In genomic region chr2:205684871-205685313, GRCh38 we compare ENCODE assay signal across 9 cellular contexts. TPM values are rescaled to one million over a fixed set of nuclear protein-coding genes. Genes with fewer than 3 reads are reported as not detected.
DNase-seq lines count a peak whose midpoint lies in the region; ATAC-seq and TF ChIP-seq lines count a peak whose summit lies in the region.
"Had no signal": no experiment of that assay in that cellular context is flagged by ENCODE, and none has a peak within 500 bp of the region (broad histone marks: within the 10 kb centered on the region; RNA-seq: fewer than 3 reads in every experiment).

No MANE protein-coding gene starts in this region.

- H3K27ac Mint-ChIP-seq in T-helper 1 cell treated with Interleukin-12 subunit alpha and Interleukin-12 subunit beta and Interleukin-4 antibody, amounts not matched to agents 30 μg/mL and 1 μg/mL, for 36 hours, result no peak overlapping the region

- 16% methylated on average over 35 of the region's 35 CpGs for WGBS in liver
- 23 to 46% methylated on average over 14 to 35 of the region's 35 CpGs for WGBS in testis, 2 donors
- WGBS in body of pancreas, 2 donors, result 10 to 14% methylated on average over 13 to 35 of the region's 35 CpGs

- H3K4me3 ChIP-seq in astrocyte of the spinal cord (ENCODE audit: low read depth, low read length) (peak overlapping the region; percentile 77), liver (ENCODE audit: low read depth in 1 of 3, low read length in 3 of 3) (peak overlapping the region; percentile 42 to 75 (median 60)), testis (peak overlapping the region; percentile 41 to 58), body of pancreas (no peak overlapping the region)

- ATAC-seq in GM18870 (IDR thresholded peaks at IDR 0.05; ENCODE audit: unreplicated experiment) (no peak), body of pancreas (no peak)

- H3K4me1 Mint-ChIP-seq in T-helper 1 cell treated with Interleukin-12 subunit alpha and Interleukin-12 subunit beta and Interleukin-4 antibody, amounts not matched to agents 30 μg/mL and 1 μg/mL, for 36 hours (ENCODE audit: low read depth), result peaks cover 37% of the 10 kb centered on the region

- intact Hi-C loops in testis (cut with DNase I; ENCODE audit: low total_unique reads), result no loop called here
- intact Hi-C loops in body of pancreas (cut with DNase I), result loop anchor here (10.0 kb wide), 1 partner anchor 1360 kb away; no protein-coding TSS in a partner anchor

- H3K27me3 Mint-ChIP-seq in T-helper 1 cell treated with Interleukin-12 subunit alpha and Interleukin-12 subunit beta and Interleukin-4 antibody, amounts not matched to agents 30 μg/mL and 1 μg/mL, for 36 hours (ENCODE audit: low read depth), result peaks cover 86% of the 10 kb centered on the region

- TF ChIP-seq RAD21 in liver (IDR thresholded peaks at IDR 0.05), result no peak

- no peak for TF ChIP-seq POLR2A in testis (IDR thresholded peaks at IDR 0.05)
- no peak for TF ChIP-seq POLR2A in body of pancreas (IDR thresholded peaks at IDR 0.05)

- no peak overlapping the region for H3K9ac ChIP-seq in liver (ENCODE audit: low read depth in 1 of 2, low read length in 2 of 2)

- in situ Hi-C loops in astrocyte of the spinal cord (cut with HindIII; ENCODE audit: low sequenced_read_pairs), result no loop called here

- H3K9me3 ChIP-seq in liver (ENCODE audit: control insufficient read depth in 4 of 4, low read length in 3 of 4), result no peaks in the 10 kb centered on the region
- H3K9me3 ChIP-seq in testis, result no peaks in the 10 kb centered on the region
- H3K9me3 ChIP-seq in body of pancreas, result no peaks in the 10 kb centered on the region

- peaks cover 0 to 2% (median 0%) of the 10 kb centered on the region in 4 donors for H3K27me3 ChIP-seq in liver (ENCODE audit: control insufficient read depth in 4 of 4, insufficient read depth in 4 of 4, low read length in 3 of 4)
- no peaks in the 10 kb centered on the region for H3K27me3 ChIP-seq in testis
- peaks cover 0 to 15% of the 10 kb centered on the region in 2 donors for H3K27me3 ChIP-seq in body of pancreas

- H3K36me3 ChIP-seq in liver (ENCODE audit: control insufficient read depth in 4 of 4, insufficient read depth in 3 of 4, low read depth in 1 of 4, low read length in 3 of 4) (no peaks in the 10 kb centered on the region), testis (ENCODE audit: low read depth, missing control alignments) (no peaks in the 10 kb centered on the region), body of pancreas (replicated peaks in 1 of 2; ENCODE audit: insufficient read depth in 1 of 2, low read depth in 2 of 2) (no peaks in the 10 kb centered on the region)

- TF ChIP-seq CTCF in astrocyte of the spinal cord (IDR thresholded peaks at IDR 0.05; ENCODE audit: low read depth, low read length) (no peak), liver (IDR thresholded peaks at IDR 0.05; ENCODE audit: low read depth, low read length, missing input control) (no peak), testis (IDR thresholded peaks at IDR 0.05) (no peak), body of pancreas (IDR thresholded peaks at IDR 0.05) (no peak)

- H3K9me3 Mint-ChIP-seq in T-helper 1 cell treated with Interleukin-12 subunit alpha and Interleukin-12 subunit beta and Interleukin-4 antibody, amounts not matched to agents 30 μg/mL and 1 μg/mL, for 36 hours, result no peaks in the 10 kb centered on the region

- H3K36me3 Mint-ChIP-seq in T-helper 1 cell treated with Interleukin-12 subunit alpha and Interleukin-12 subunit beta and Interleukin-4 antibody, amounts not matched to agents 30 μg/mL and 1 μg/mL, for 36 hours (ENCODE audit: low read depth), result no peaks in the 10 kb centered on the region

- DNase-seq in T-helper 1 cell, result no peak
- DNase-seq in astrocyte of the spinal cord (ENCODE audit: low read depth, low spot score), result no peak
- DNase-seq in testis, result no peak
- DNase-seq in cerebellar nuclear complex (lab: John Stamatoyannopoulos, UW), result no peak
- DNase-seq in body of pancreas, result no peak
- DNase-seq: erythroblast had no signal

- peaks cover 9 to 34% (median 24%) of the 10 kb centered on the region in 4 donors for H3K4me1 ChIP-seq in liver (ENCODE audit: control insufficient read depth in 4 of 4, insufficient read depth in 4 of 4, low read length in 3 of 4)
- peaks cover 8% of the 10 kb centered on the region for H3K4me1 ChIP-seq in testis
- peaks cover 39% of the 10 kb centered on the region for H3K4me1 ChIP-seq in body of pancreas

- H3K27ac ChIP-seq in liver (ENCODE audit: low read depth in 1 of 2, low read length in 2 of 2) (peak overlapping the region in 1 of 2 donors; percentile 39), testis (peak overlapping the region in 1 of 2 donors; percentile 42), body of pancreas (no peak overlapping the region)

- peak overlapping the region; percentile 37 for H3K4me3 Mint-ChIP-seq in T-helper 1 cell treated with Interleukin-12 subunit alpha and Interleukin-12 subunit beta and Interleukin-4 antibody, amounts not matched to agents 30 μg/mL and 1 μg/mL, for 36 hours

TF ChIP-seq in liver, 16 proteins besides CTCF, POLR2A, EP300 and RAD21:
- TF ChIP-seq ZBTB33 (IDR thresholded peaks at IDR 0.05) (no peak), RXRA (IDR thresholded peaks at IDR 0.05) (no peak), FOXA2 (IDR thresholded peaks at IDR 0.05) (no peak), EGR1 (IDR thresholded peaks at IDR 0.05; ENCODE audit: low read depth in 2 of 2) (no peak), MAX (IDR thresholded peaks at IDR 0.05) (no peak)

RNA-seq across cellular contexts. Expression of gene NRP2, which starts 2.6 kb away (rescaled TPM):
- total RNA-seq in liver, result 10 to 100 TPM; 15.5 to 17.7 TPM
- polyA plus RNA-seq in liver, result 1 to 10 TPM; 3.8 to 8.8 TPM
- 1 to 10 TPM; 6.3 TPM for total RNA-seq in testis
- polyA plus RNA-seq in testis (ENCODE audit: insufficient read depth, low read depth, low replicate concordance), result 10.6 TPM
- 1 to 10 TPM; 5.7 to 7.6 TPM for total RNA-seq in body of pancreas

Comparison
In these comparisons a context has a peak if more than half of its experiments do, and no peak if none do; other contexts are left out.
1. H3K4me3 ChIP-seq: peak in astrocyte of the spinal cord (single experiment), liver (3 of 3) and testis (2 of 2); none in body of pancreas (0 of 2).